ENCODE assay signal across 8 cellular contexts in genomic region chr12:31403099-31403607, GRCh38.
DNase-seq lines count a peak whose midpoint lies in the region; ATAC-seq and TF ChIP-seq lines count a peak whose summit lies in the region.
"Not testable (repeated sequence)": the region's sequence is repeated elsewhere in the genome, so short reads cannot be mapped to it uniquely, and the experiment has no call there.

No MANE protein-coding gene starts in this region.

- not testable (repeated sequence) for H3K4me3 ChIP-seq in WERI-Rb-1 (ENCODE audit: low read depth, low read length)

- not testable (repeated sequence) for H3K9me3 ChIP-seq in WERI-Rb-1 (ENCODE audit: severe bottlenecking)

- not testable (repeated sequence) for H3K36me3 ChIP-seq in WERI-Rb-1

- ATAC-seq in GM19438 (IDR thresholded peaks at IDR 0.05; ENCODE audit: low read depth, unreplicated experiment) (peak; percentile 69), HG03442 (IDR thresholded peaks at IDR 0.05; ENCODE audit: unreplicated experiment) (peak; percentile 72)

- peak; percentile 90 for TF ChIP-seq CTCF in WERI-Rb-1 (IDR thresholded peaks at IDR 0.05; ENCODE audit: low read depth, low read length)

- H3K27me3 ChIP-seq in WERI-Rb-1 (ENCODE audit: insufficient read depth, low read depth, severe bottlenecking) = not testable (repeated sequence)

- not testable (repeated sequence) for H3K27ac ChIP-seq in WERI-Rb-1; caudate nucleus (ENCODE audit: low read depth, low read length)

- peak; percentile 32 for DNase-seq in CMK (ENCODE audit: low read depth)
- peak; percentile 54 for DNase-seq in NCI-H345 treated with DMSO at 0.1 percent for 48 hours (lab: John Stamatoyannopoulos, UW; ENCODE audit: unreplicated experiment)
- peak; percentile 43 for DNase-seq in WERI-Rb-1
- DNase-seq in caudate nucleus (lab: John Stamatoyannopoulos, UW) = peak in 45 of 61 donors; percentile 4 to 85 (median 23)
- peak; percentile 92 for DNase-seq in islet precursor cell
- peak; percentile 5 to 15 (median 7) for DNase-seq in stimulated activated CD4-positive, alpha-beta T cell treated with anti-CD3 and anti-CD28 coated beads, Interleukin-1b, Interleukin-23, amount 100 ng/mL, for 24 hours (ENCODE audit: low read depth in 4 of 4, low spot score in 1 of 4)

Comparison
In these comparisons a context has a peak if more than half of its experiments do, and no peak if none do; other contexts are left out.
1. DNase-seq: peak in every context shown above with its lines; median percentile 92 in islet precursor cell; 54 in NCI-H345 treated with DMSO at 0.1 percent for 48 hours; 43 in WERI-Rb-1; 32 in CMK; 23 in caudate nucleus; 7 in stimulated activated CD4-positive, alpha-beta T cell treated with anti-CD3 and anti-CD28 coated beads, Interleukin-1b, Interleukin-23, amount 100 ng/mL, for 24 hours.